Comparison of ENCODE assay signal across 24 cellular contexts in genomic region chr13:100773429-100773828, GRCh38.
DNase-seq lines count a peak whose midpoint lies in the region; TF ChIP-seq lines count a peak whose summit lies in the region.
"Had no signal": no experiment of that assay in that cellular context is flagged by ENCODE, and none has a peak within 500 bp of the region (broad histone marks: within the 10 kb centered on the region; RNA-seq: fewer than 3 reads in every experiment).

No MANE protein-coding gene starts in this region.

- TF ChIP-seq CTCF in RWPE1 (conservative IDR thresholded peaks at IDR 0.05; ENCODE audit: low read depth) (no peak), mesothelial cell of epicardium (IDR thresholded peaks at IDR 0.05; ENCODE audit: unreplicated experiment) (no peak), type B pancreatic cell (conservative IDR thresholded peaks at IDR 0.05) (no peak)

- H3K36me3 ChIP-seq in esophagus (ENCODE audit: control insufficient read depth in 2 of 2, insufficient read depth in 2 of 2, low read length in 1 of 2): no peaks in the 10 kb centered on the region
- H3K36me3 ChIP-seq: MG63, SJSA1 had no signal

- H3K4me3 ChIP-seq in esophagus (ENCODE audit: low read depth in 1 of 2, low read length in 2 of 2): no peak overlapping the region
- H3K4me3 ChIP-seq: A549, MG63, SJSA1 had no signal

- no peak overlapping the region for H3K27ac ChIP-seq in RWPE1
- peak overlapping the region; percentile 81 to 87 for H3K27ac ChIP-seq in esophagus (ENCODE audit: low read depth in 2 of 2, low read length in 1 of 2)
- H3K27ac ChIP-seq: A549, SJSA1 had no signal

- H3K9me3 ChIP-seq in esophagus (ENCODE audit: control insufficient read depth in 2 of 2, insufficient read depth in 1 of 2, low read depth in 1 of 2, low read length in 1 of 2): no peaks in the 10 kb centered on the region
- H3K9me3 ChIP-seq: A549, MG63, SJSA1 had no signal

- H3K27ac Mint-ChIP-seq in mesothelial cell of epicardium (peak overlapping the region; percentile 83), type B pancreatic cell (peak overlapping the region; percentile 99)
- H3K27ac Mint-ChIP-seq: CD4-positive, alpha-beta memory T cell had no signal

- H3K4me1 Mint-ChIP-seq in mesothelial cell of epicardium (peaks cover 32% of the 10 kb centered on the region), type B pancreatic cell (ENCODE audit: unreplicated experiment) (no peaks in the 10 kb centered on the region)

- H3K36me3 Mint-ChIP-seq in mesothelial cell of epicardium (peaks cover 1% of the 10 kb centered on the region), type B pancreatic cell (no peaks in the 10 kb centered on the region)
- H3K36me3 Mint-ChIP-seq: CD4-positive, alpha-beta memory T cell had no signal

- H3K27me3 Mint-ChIP-seq in mesothelial cell of epicardium (ENCODE audit: low read depth) (no peaks in the 10 kb centered on the region), type B pancreatic cell (no peaks in the 10 kb centered on the region)
- H3K27me3 Mint-ChIP-seq: CD4-positive, alpha-beta memory T cell had no signal

- no peaks in the 10 kb centered on the region for H3K4me1 ChIP-seq in esophagus (ENCODE audit: control insufficient read depth in 2 of 2, insufficient read depth in 2 of 2, low read length in 1 of 2)
- H3K4me1 ChIP-seq: A549, SJSA1 had no signal

- WGBS in esophagus, 2 donors: 55 to 56% methylated on average over 3 of the region's 3 CpGs

- CTCF ChIA-PET in RWPE1 (lab: Yijun Ruan, JAX): no interaction called here

- peaks cover 8% of the 10 kb centered on the region for H3K9me3 Mint-ChIP-seq in mesothelial cell of epicardium
- H3K9me3 Mint-ChIP-seq in type B pancreatic cell: peaks cover 13% of the 10 kb centered on the region

- DNase-seq in RWPE1 (ENCODE audit: low spot score) (peak; percentile 38), mesothelial cell of epicardium (ENCODE audit: low spot score in 2 of 2, unreplicated experiment in 2 of 2) (no peak), type B pancreatic cell (ENCODE audit: extremely low spot score, unreplicated experiment) (no peak), NCI-H187 treated with DMSO at 0.1 percent for 48 hours (lab: John Stamatoyannopoulos, UW) (no peak), GDM1 (lab: John Stamatoyannopoulos, UW) (no peak)
- no peak for DNase-seq in activated CD8-positive, alpha-beta memory T cell treated with anti-CD3 and anti-CD28 coated beads for 24 hours
- DNase-seq: C1 segment of cervical spinal cord; CD4-positive, alpha-beta memory T cell; COR-L47; GF-D8; KBM-7; MG63; NCI-H1105 treated with DMSO at 0.1 percent for 48 hours; NCI-H146; NCI-H2029; NCI-H446 treated with DMSO at 0.1 percent for 48 hours; NCI-H526; NCI-H82; NK-92 treated with Interleukin-12 subunit alpha and Interleukin-12 subunit beta, amount 100 ng/mL, for 24 hours; PC-3; Right ventricle myocardium superior had no signal

- POLR2A ChIA-PET in RWPE1 (lab: Yijun Ruan, JAX; ENCODE audit: low non-redundant PET): no interaction called here

- H3K4me3 Mint-ChIP-seq in mesothelial cell of epicardium: no peak overlapping the region
- peak overlapping the region; percentile 80 for H3K4me3 Mint-ChIP-seq in type B pancreatic cell
- H3K4me3 Mint-ChIP-seq: CD4-positive, alpha-beta memory T cell had no signal

- H3K27me3 ChIP-seq in esophagus (ENCODE audit: control insufficient read depth in 1 of 2, insufficient read depth in 2 of 2, low read length in 2 of 2): no peaks in the 10 kb centered on the region
- H3K27me3 ChIP-seq: MG63, SJSA1 had no signal
